1 cellular context compared by ENCODE assay signal in genomic region chr5:14144586-14145355, GRCh38.
TF ChIP-seq lines count a peak whose summit lies in the region.

No MANE protein-coding gene starts in this region.

TF ChIP-seq in GM12878, 131 proteins besides CTCF, POLR2A, EP300 and RAD21 (continued from another document and continues in another):
- TF ChIP-seq RBBP5 (conservative IDR thresholded peaks at IDR 0.05) (no peak), SP1 (IDR thresholded peaks at IDR 0.05; ENCODE audit: low read depth, low read length) (no peak), MXI1 (IDR thresholded peaks at IDR 0.05; ENCODE audit: low read depth, low read length) (0 out of 2 replicates have a peak, but pooled peaks have one; percentile 58), ZNF687 (IDR thresholded peaks at IDR 0.05) (0 out of 2 replicates have a peak, but pooled peaks have one; percentile 59), POLR2AphosphoS2 (IDR thresholded peaks at IDR 0.05; ENCODE audit: low read depth, low read length) (0 out of 2 replicates have a peak, but pooled peaks have one; percentile 41), PML (IDR thresholded peaks at IDR 0.05; ENCODE audit: low read length) (no peak), GATAD2B (conservative IDR thresholded peaks at IDR 0.05; ENCODE audit: low read depth) (peak; percentile 95), SMARCA5 (IDR thresholded peaks at IDR 0.05) (0 out of 2 replicates have a peak, but pooled peaks have one; percentile 40), FOS (IDR thresholded peaks at IDR 0.05; ENCODE audit: borderline replicate concordance, extremely low read depth, insufficient read length) (no peak), MYC (IDR thresholded peaks at IDR 0.05; ENCODE audit: insufficient read depth, insufficient read length, insufficient replicate concordance, low read length, severe bottlenecking) (no peak), IKZF1 (conservative IDR thresholded peaks at IDR 0.05) (peak; percentile 74), CHD2 (IDR thresholded peaks at IDR 0.05; ENCODE audit: borderline replicate concordance, low read depth, low read length) (peak; percentile 89), BHLHE40 (IDR thresholded peaks at IDR 0.05; ENCODE audit: borderline replicate concordance in 1 of 2, low read depth in 2 of 2, low read length in 1 of 2) (peak in 1 of 2 experiments; percentile 52; a peak in 3 of 4 replicates), BACH1 (IDR thresholded peaks at IDR 0.05; ENCODE audit: borderline replicate concordance) (peak; percentile 31), LARP7 (IDR thresholded peaks at IDR 0.05) (peak; percentile 85; the same call in 1 of the 2 replicates), ZNF274 (IDR thresholded peaks at IDR 0.05; ENCODE audit: insufficient read depth, insufficient read length) (no peak), RELB (IDR thresholded peaks at IDR 0.05; ENCODE audit: low read depth) (peak; percentile 45), SMAD5 (IDR thresholded peaks at IDR 0.05; ENCODE audit: low read depth) (0 out of 2 replicates have a peak, but pooled peaks have one; percentile 23), ZNF24 (IDR thresholded peaks at IDR 0.05) (0 out of 2 replicates have a peak, but pooled peaks have one; percentile 30), ASH2L (IDR thresholded peaks at IDR 0.05; ENCODE audit: borderline replicate concordance, low read depth) (no peak), NBN (IDR thresholded peaks at IDR 0.05) (peak; percentile 72), USF2 (IDR thresholded peaks at IDR 0.05; ENCODE audit: borderline replicate concordance, low read depth, low read length) (peak; percentile 38; the same call in 1 of the 2 replicates), DPF2 (IDR thresholded peaks at IDR 0.05) (peak; percentile 80), RFX5 (IDR thresholded peaks at IDR 0.05; ENCODE audit: low read depth, low read length) (peak; percentile 47; the same call in 1 of the 2 replicates), IRF4 (IDR thresholded peaks at IDR 0.05; ENCODE audit: low read depth, low read length) (no peak), JUND (IDR thresholded peaks at IDR 0.05; ENCODE audit: low read depth, low read length) (no peak), CUX1 (IDR thresholded peaks at IDR 0.05; ENCODE audit: insufficient replicate concordance, low read depth, low read length) (no peak), NFIC (IDR thresholded peaks at IDR 0.05; ENCODE audit: low read depth, low read length) (no peak), CREB1 (IDR thresholded peaks at IDR 0.05; ENCODE audit: low read depth) (0 out of 2 replicates have a peak, but pooled peaks have one; percentile 51), EZH2 (IDR thresholded peaks at IDR 0.05; ENCODE audit: borderline replicate concordance, control insufficient read depth, low read depth, low read length) (no peak), SREBF2 (IDR thresholded peaks at IDR 0.05; ENCODE audit: low read length) (no peak), EED (IDR thresholded peaks at IDR 0.05; ENCODE audit: low read depth) (no peak), PBX3 (IDR thresholded peaks at IDR 0.05; ENCODE audit: insufficient replicate concordance, low read depth, low read length) (no peak), ZSCAN29 (IDR thresholded peaks at IDR 0.05) (no peak), YY1 (IDR thresholded peaks at IDR 0.05; ENCODE audit: low read depth, low read length) (no peak), CBX5 (IDR thresholded peaks at IDR 0.05; ENCODE audit: low read depth) (0 out of 2 replicates have a peak, but pooled peaks have one; percentile 18), SPI1 (IDR thresholded peaks at IDR 0.05; ENCODE audit: borderline replicate concordance, insufficient read depth, low read depth, low read length) (peak; percentile 77; the same call in 1 of the 2 replicates), EGR1 (IDR thresholded peaks at IDR 0.05; ENCODE audit: borderline replicate concordance in 1 of 2, low read depth in 2 of 2, low read length in 2 of 2) (peak in 1 of 2 experiments; percentile 42; a peak in 1 of 3 replicates), BCL11A (IDR thresholded peaks at IDR 0.05; ENCODE audit: low read depth, low read length) (no peak), ZNF217 (IDR thresholded peaks at IDR 0.05) (peak; percentile 51; the same call in 1 of the 2 replicates), TCF12 (IDR thresholded peaks at IDR 0.05; ENCODE audit: low read depth, low read length) (0 out of 2 replicates have a peak, but pooled peaks have one; percentile 15), PAX5 (IDR thresholded peaks at IDR 0.05; ENCODE audit: borderline replicate concordance, low read depth, low read length) (peak; percentile 89), RAD51 (IDR thresholded peaks at IDR 0.05) (peak; percentile 69), NR2F1 (conservative IDR thresholded peaks at IDR 0.05) (peak; percentile 54), ZNF384 (IDR thresholded peaks at IDR 0.05; ENCODE audit: borderline replicate concordance, low read depth, low read length) (no peak; the same call in 1 of the 2 replicates)
- TF ChIP-seq, protein P1, sequence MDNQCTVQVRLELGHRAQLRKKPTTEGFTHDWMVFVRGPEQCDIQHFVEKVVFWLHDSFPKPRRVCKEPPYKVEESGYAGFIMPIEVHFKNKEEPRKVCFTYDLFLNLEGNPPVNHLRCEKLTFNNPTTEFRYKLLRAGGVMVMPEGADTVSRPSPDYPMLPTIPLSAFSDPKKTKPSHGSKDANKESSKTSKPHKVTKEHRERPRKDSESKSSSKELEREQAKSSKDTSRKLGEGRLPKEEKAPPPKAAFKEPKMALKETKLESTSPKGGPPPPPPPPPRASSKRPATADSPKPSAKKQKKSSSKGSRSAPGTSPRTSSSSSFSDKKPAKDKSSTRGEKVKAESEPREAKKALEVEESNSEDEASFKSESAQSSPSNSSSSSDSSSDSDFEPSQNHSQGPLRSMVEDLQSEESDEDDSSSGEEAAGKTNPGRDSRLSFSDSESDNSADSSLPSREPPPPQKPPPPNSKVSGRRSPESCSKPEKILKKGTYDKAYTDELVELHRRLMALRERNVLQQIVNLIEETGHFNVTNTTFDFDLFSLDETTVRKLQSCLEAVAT (IDR thresholded peaks at IDR 0.05) = no peak; the same call in 1 of the 2 replicates
- TF ChIP-seq, protein P2, sequence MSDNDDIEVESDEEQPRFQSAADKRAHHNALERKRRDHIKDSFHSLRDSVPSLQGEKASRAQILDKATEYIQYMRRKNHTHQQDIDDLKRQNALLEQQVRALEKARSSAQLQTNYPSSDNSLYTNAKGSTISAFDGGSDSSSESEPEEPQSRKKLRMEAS (IDR thresholded peaks at IDR 0.05; ENCODE audit: low read depth, low read length) = peak; percentile 13; the same call in 1 of the 2 replicates
